Comparison of ENCODE assay signal across 17 cellular contexts in genomic region chr10:15334650-15335323, GRCh38.
"Had no signal": no experiment of that assay in that cellular context is flagged by ENCODE, and none has a peak within 500 bp of the region (broad histone marks: within the 10 kb centered on the region; RNA-seq: fewer than 3 reads in every experiment).

No MANE protein-coding gene starts in this region.

- H3K9me3 ChIP-seq: breast epithelium, lower lobe of right lung, neutrophil, tibial artery had no signal

- H3K36me3 ChIP-seq: breast epithelium, lower lobe of right lung, neutrophil, tibial artery had no signal

- DNase-seq: activated CD4-positive, alpha-beta T cell treated with anti-CD3 and anti-CD28 coated beads, Interleukin-2, amount 50 U/mL, for 1 hour; activated naive CD4-positive, alpha-beta T cell treated with Interleukin-2 at 50 U/mL for 16 hours; activated T-cell treated with anti-CD3 and anti-CD28 coated beads for 4 hours; aorta; cerebellar nuclear complex; dermis blood vessel endothelial cell; lower lobe of right lung; midbrain; naive thymus-derived CD4-positive, alpha-beta T cell; stimulated activated CD4-positive, alpha-beta T cell treated with anti-CD3 and anti-CD28 coated beads, Interleukin-15, amount 100 ng/mL, for 24 hours; stimulated activated CD4-positive, alpha-beta T cell treated with anti-CD3 and anti-CD28 coated beads, Interleukin-4, amount 100 ng/mL, for 1 hour; stimulated activated naive B cell treated with anti-CD40 and anti-IgM and Interleukin-4, amounts not matched to agents 10 μg/mL and 1 μg/mL and 100 μg/mL, for 72 hours; SW 1271; tibial artery had no signal

- H3K27ac ChIP-seq: breast epithelium, lower lobe of right lung, neutrophil, skin epidermis, tibial artery had no signal

- H3K4me3 ChIP-seq: breast epithelium, lower lobe of right lung, skin epidermis, tibial artery had no signal

- H3K27me3 ChIP-seq: breast epithelium, neutrophil, tibial artery had no signal

- H3K4me1 ChIP-seq: breast epithelium, lower lobe of right lung had no signal
